Comparison of ENCODE assay signal across 18 cellular contexts in the genomic region with DNA sequence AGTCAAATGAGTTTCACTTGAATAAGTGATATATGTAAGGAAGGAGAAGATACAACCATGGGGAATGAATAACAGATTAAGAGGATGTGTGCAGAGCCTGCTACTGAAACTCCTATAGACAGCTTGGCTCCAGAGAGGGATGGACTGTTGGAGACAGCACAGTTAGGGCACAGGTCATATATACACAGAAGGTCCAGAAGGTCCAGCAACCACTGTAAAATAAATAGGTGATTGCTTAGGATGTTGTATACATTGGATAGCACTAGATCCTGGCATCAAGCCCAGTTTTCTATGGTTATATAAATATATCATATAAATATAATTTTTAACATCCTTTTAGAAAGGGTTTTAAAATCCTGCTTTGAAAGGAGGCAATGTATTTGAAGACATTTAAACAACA. TPM values are rescaled to one million over a fixed set of nuclear protein-coding genes. Genes with fewer than 3 reads are reported as not detected.
DNase-seq lines count a peak whose midpoint lies in the region; ATAC-seq, FAIRE-seq and TF ChIP-seq lines count a peak whose summit lies in the region.
"Had no signal": no experiment of that assay in that cellular context is flagged by ENCODE, and none has a peak within 500 bp of the region (broad histone marks: within the 10 kb centered on the region; RNA-seq: fewer than 3 reads in every experiment).

No MANE protein-coding gene starts in this region.

- H3K79me1 ChIP-seq in IMR-90 (ENCODE audit: low read depth in 1 of 2, low read length in 2 of 2), result no peaks in the 10 kb centered on the region

- no peaks in the 10 kb centered on the region for H3K9me1 ChIP-seq in IMR-90 (ENCODE audit: insufficient read depth, low read length)
- no peaks in the 10 kb centered on the region for H3K9me1 ChIP-seq in K562 (ENCODE audit: control insufficient read depth, insufficient read depth, low read length)

- no peak overlapping the region for H4K5ac ChIP-seq in IMR-90 (ENCODE audit: low read depth, low read length)

- H2BK5ac ChIP-seq in IMR-90 (ENCODE audit: low read depth, low read length, poor library complexity, severe bottlenecking), result no peak overlapping the region

- no peak overlapping the region for H3K23ac ChIP-seq in IMR-90 (ENCODE audit: low read depth, low read length)

- H3K9me3 Mint-ChIP-seq in mesothelial cell of epicardium, result peaks cover 9% of the 10 kb centered on the region
- no peaks in the 10 kb centered on the region for H3K9me3 Mint-ChIP-seq in activated naive CD8-positive, alpha-beta T cell treated with anti-CD3 and anti-CD28 coated beads, Interleukin-2, amount 50 U/mL, for 24 hours
- H3K9me3 Mint-ChIP-seq: CD8-positive, alpha-beta T cell; HFFc6; IgD-negative memory B cell had no signal

- intact Hi-C loops in IMR-90 (cut with micrococcal nuclease), result no loop called here
- intact Hi-C loops in K562 (cut with micrococcal nuclease), result loop anchor here (10.0 kb wide), 1 partner anchor 153 kb away; no protein-coding TSS in a partner anchor
- intact Hi-C loops in Right ventricle myocardium inferior (cut with DNase I), result no loop called here
- intact Hi-C loops in posterior cingulate gyrus (cut with DNase I), result no loop called here

- TF ChIP-seq RAD21 in IMR-90 (IDR thresholded peaks at IDR 0.05; ENCODE audit: low read length) (no peak), K562 (CRISPR knock-in tag; conservative IDR thresholded peaks at IDR 0.05 in 1 of 2, IDR thresholded peaks at IDR 0.05 in 1 of 2) (no peak)

- H3K18ac ChIP-seq in IMR-90 (ENCODE audit: low read depth, low read length), result no peak overlapping the region

- H3K4me1 ChIP-seq in IMR-90 (ENCODE audit: control insufficient read depth, insufficient read depth, low read length) (peaks cover 6% of the 10 kb centered on the region; the same call in 1 of the 2 replicates), K562 (replicated peaks in 1 of 2; ENCODE audit: control insufficient read depth in 2 of 2, insufficient read depth in 2 of 2, low read length in 2 of 2) (no peaks in the 10 kb centered on the region)
- H3K4me1 ChIP-seq: BLaER1 treated with 17β-estradiol and CSF1 and Interleukin-3, amounts not matched to agents 10 nM and 100 nM had no signal

- H3K36me3 ChIP-seq in IMR-90 (ENCODE audit: control insufficient read depth, insufficient read depth, low read length) (no peaks in the 10 kb centered on the region), K562 (ENCODE audit: control insufficient read depth, insufficient read depth, low read length) (no peaks in the 10 kb centered on the region)
- H3K36me3 ChIP-seq: BLaER1 treated with 17β-estradiol and CSF1 and Interleukin-3, amounts not matched to agents 10 nM and 100 nM had no signal

- no peak overlapping the region for H3K4me3 ChIP-seq in IMR-90 (ENCODE audit: insufficient read depth, low read depth, low read length)
- no peak overlapping the region for H3K4me3 ChIP-seq in K562
- H3K4me3 ChIP-seq: BLaER1 treated with 17β-estradiol and CSF1 and Interleukin-3, amounts not matched to agents 10 nM and 100 nM; GM12878; GM23248 had no signal

- H2BK120ac ChIP-seq in IMR-90 (ENCODE audit: low read depth, low read length), result no peak overlapping the region

- no peak overlapping the region for H3K14ac ChIP-seq in IMR-90 (replicated peaks; ENCODE audit: low read depth, low read length)

- no peak overlapping the region for H3K4me3 Mint-ChIP-seq in mesothelial cell of epicardium
- H3K4me3 Mint-ChIP-seq in activated naive CD8-positive, alpha-beta T cell treated with anti-CD3 and anti-CD28 coated beads, Interleukin-2, amount 50 U/mL, for 24 hours, result no peak overlapping the region
- H3K4me3 Mint-ChIP-seq: B cell; CD8-positive, alpha-beta T cell; HFFc6; IgD-negative memory B cell had no signal

- H3K27ac ChIP-seq in IMR-90 (ENCODE audit: insufficient read depth, low read length) (no peak overlapping the region), K562 (ENCODE audit: extremely low read depth, low read depth, low read length) (no peak overlapping the region)
- H3K27ac ChIP-seq: BLaER1 treated with 17β-estradiol and CSF1 and Interleukin-3, amounts not matched to agents 10 nM and 100 nM; GM23248; HL-60 had no signal

- POLR2A ChIA-PET in IMR-90 (lab: Charles Lee; ENCODE audit: unreplicated experiment) (no interaction called here), K562 (lab: Yijun Ruan, JAX) (interaction anchor here (0.7 kb wide), 1 partner anchor 105 kb away, joined by 3 read pairs; no protein-coding TSS in a partner anchor)

- no peaks in the 10 kb centered on the region for H3K27me3 Mint-ChIP-seq in mesothelial cell of epicardium (ENCODE audit: low read depth)
- H3K27me3 Mint-ChIP-seq in activated naive CD8-positive, alpha-beta T cell treated with anti-CD3 and anti-CD28 coated beads, Interleukin-2, amount 50 U/mL, for 24 hours, result no peaks in the 10 kb centered on the region
- H3K27me3 Mint-ChIP-seq: B cell, IgD-negative memory B cell had no signal

- no TSS peak for BruUV-seq in IMR-90 (replicated peaks; lab: Mats Ljungman, UMichigan)
- BruUV-seq in K562 (replicated peaks; lab: Mats Ljungman, UMichigan), result no TSS peak

- H3K27ac Mint-ChIP-seq in mesothelial cell of epicardium, result peak overlapping the region; percentile 28
- H3K27ac Mint-ChIP-seq in activated naive CD8-positive, alpha-beta T cell treated with anti-CD3 and anti-CD28 coated beads, Interleukin-2, amount 50 U/mL, for 24 hours, result no peak overlapping the region
- H3K27ac Mint-ChIP-seq: B cell; CD8-positive, alpha-beta T cell; HFFc6; IgD-negative memory B cell had no signal

- H3K36me3 Mint-ChIP-seq in mesothelial cell of epicardium, result peaks cover 27% of the 10 kb centered on the region
- no peaks in the 10 kb centered on the region for H3K36me3 Mint-ChIP-seq in activated naive CD8-positive, alpha-beta T cell treated with anti-CD3 and anti-CD28 coated beads, Interleukin-2, amount 50 U/mL, for 24 hours (ENCODE audit: low read depth)
- H3K36me3 Mint-ChIP-seq: CD8-positive, alpha-beta T cell; IgD-negative memory B cell had no signal

- H3K4me2 ChIP-seq in IMR-90 (ENCODE audit: low read depth, low read length) (peak overlapping the region; percentile 2; the same call in 1 of the 2 replicates), K562 (ENCODE audit: insufficient read depth, low read length) (no peak overlapping the region)
- H3K4me2 ChIP-seq: BLaER1 treated with 17β-estradiol and CSF1 and Interleukin-3, amounts not matched to agents 10 nM and 100 nM had no signal

- H2BK20ac ChIP-seq in IMR-90 (ENCODE audit: low read depth, low read length), result no peak overlapping the region

- H4K20me1 ChIP-seq in IMR-90 (ENCODE audit: insufficient read depth, low read length), result no peaks in the 10 kb centered on the region
- H4K20me1 ChIP-seq in K562 (replicated peaks; ENCODE audit: control insufficient read depth, insufficient read depth, low read length), result no peaks in the 10 kb centered on the region
- H4K20me1 ChIP-seq: BLaER1 treated with 17β-estradiol and CSF1 and Interleukin-3, amounts not matched to agents 10 nM and 100 nM had no signal

- no peak overlapping the region for H3K4ac ChIP-seq in IMR-90 (ENCODE audit: low read depth, low read length)

- no peak for TF ChIP-seq EP300 in K562 (IDR thresholded peaks at IDR 0.05; ENCODE audit: low read length)

- no peaks in the 10 kb centered on the region for H3K27me3 ChIP-seq in IMR-90 (ENCODE audit: control insufficient read depth, insufficient read depth, low read length)
- H3K27me3 ChIP-seq in K562 (ENCODE audit: control insufficient read depth in 2 of 2, insufficient read depth in 2 of 2, low read length in 2 of 2), result no peaks in the 10 kb centered on the region
- H3K27me3 ChIP-seq: BLaER1 treated with 17β-estradiol and CSF1 and Interleukin-3, amounts not matched to agents 10 nM and 100 nM had no signal

- in situ Hi-C loops in IMR-90 (cut with MboI; ENCODE audit: low sequenced_read_pairs) (no loop called here), K562 (cut with MboI) (no loop called here)

- CTCF ChIA-PET in IMR-90 (lab: Yijun Ruan, JAX) (interaction anchor here (1.4 kb wide), 1 partner anchor 14 kb away, joined by 5 read pairs; no protein-coding TSS in a partner anchor), K562 (lab: Yijun Ruan, JAX; ENCODE audit: low intra/inter-chr PET ratio) (no interaction called here)

- H3K56ac ChIP-seq in IMR-90 (ENCODE audit: extremely low read depth, insufficient read depth, low read length), result no peak overlapping the region

- peak; percentile 50 for DNase-seq in IMR-90
- no peak for DNase-seq in K562 (ENCODE audit: extremely low read depth in 1 of 4, low spot score in 3 of 4)
- DNase-seq in mesothelial cell of epicardium (ENCODE audit: low spot score in 2 of 2, unreplicated experiment in 2 of 2), result no peak
- no peak for DNase-seq in Right ventricle myocardium inferior (ENCODE audit: missing footprints)
- no peak for DNase-seq in posterior cingulate gyrus
- DNase-seq in activated naive CD8-positive, alpha-beta T cell treated with anti-CD3 and anti-CD28 coated beads, Interleukin-2, amount 50 U/mL, for 24 hours, result no peak
- DNase-seq: Calu3; CD8-positive, alpha-beta T cell; DND-41; EL; GM23248; HCEC 1CT; HFFc6 had no signal

- no peak overlapping the region for H2AK9ac ChIP-seq in IMR-90 (replicated peaks; ENCODE audit: low read depth, low read length, poor library complexity)

- FAIRE-seq in K562 (lab: Jason Lieb, UNC), result no peak
- FAIRE-seq: GM12878 had no signal

- H3K9me3 ChIP-seq in IMR-90 (ENCODE audit: control insufficient read depth, insufficient read depth, low read length), result no peaks in the 10 kb centered on the region
- no peaks in the 10 kb centered on the region; the same call in 1 of the 2 replicates for H3K9me3 ChIP-seq in K562 (replicated peaks; ENCODE audit: control insufficient read depth, insufficient read depth, low read depth, low read length)
- H3K9me3 ChIP-seq: BLaER1 treated with 17β-estradiol and CSF1 and Interleukin-3, amounts not matched to agents 10 nM and 100 nM had no signal

- no peak overlapping the region for H3K9ac ChIP-seq in IMR-90 (ENCODE audit: low read depth, low read length)
- no peak overlapping the region for H3K9ac ChIP-seq in K562 (ENCODE audit: insufficient read depth in 1 of 2, low read depth in 2 of 2, low read length in 2 of 2)
- H3K9ac ChIP-seq: BLaER1 treated with 17β-estradiol and CSF1 and Interleukin-3, amounts not matched to agents 10 nM and 100 nM; GM23248 had no signal

- H2BK15ac ChIP-seq in IMR-90 (ENCODE audit: low read depth, low read length), result no peak overlapping the region

- H2AK5ac ChIP-seq in IMR-90 (ENCODE audit: low read depth, low read length), result no peak overlapping the region

- H3K79me2 ChIP-seq in K562 (ENCODE audit: control insufficient read depth, insufficient read depth, low read length), result no peaks in the 10 kb centered on the region

- dilution Hi-C loops in IMR-90 (cut with HindIII; ENCODE audit: low sequenced_read_pairs, unreplicated experiment), result no loop called here

- no peak for TF ChIP-seq POLR2A in IMR-90 (IDR thresholded peaks at IDR 0.05; ENCODE audit: low read depth, low read length)
- TF ChIP-seq POLR2A in K562 (conservative IDR thresholded peaks at IDR 0.05), result no peak

- no peaks in the 10 kb centered on the region for H3K4me1 Mint-ChIP-seq in mesothelial cell of epicardium
- H3K4me1 Mint-ChIP-seq in activated naive CD8-positive, alpha-beta T cell treated with anti-CD3 and anti-CD28 coated beads, Interleukin-2, amount 50 U/mL, for 24 hours, result no peaks in the 10 kb centered on the region
- H3K4me1 Mint-ChIP-seq: B cell, IgD-negative memory B cell had no signal

- no peak overlapping the region for H4K8ac ChIP-seq in IMR-90 (ENCODE audit: low read depth in 2 of 2, low read length in 2 of 2)

- ATAC-seq in IMR-90 (ENCODE audit: low read depth) (peak; percentile 80), K562 (peak; percentile 49), Right ventricle myocardium inferior (no peak)
- no peak for ATAC-seq in activated naive CD8-positive, alpha-beta T cell treated with anti-CD3 and anti-CD28 coated beads, Interleukin-2, amount 50 U/mL, for 24 hours
- ATAC-seq: CD8-positive, alpha-beta T cell; GM12878 had no signal

- H2AFZ ChIP-seq in IMR-90 (replicated peaks; ENCODE audit: low read length, poor library complexity) (no peak overlapping the region), K562 (ENCODE audit: low read depth, low read length) (no peak overlapping the region)
- H2AFZ ChIP-seq: GM23248 had no signal

- H4K91ac ChIP-seq in IMR-90 (ENCODE audit: insufficient read depth, low read depth, low read length), result no peak overlapping the region

- TF ChIP-seq CTCF in IMR-90 (conservative IDR thresholded peaks at IDR 0.05; ENCODE audit: low read depth, low read length), result no peak
- no peak for TF ChIP-seq CTCF in K562 (IDR thresholded peaks at IDR 0.05 in 2 of 3, conservative IDR thresholded peaks at IDR 0.05 in 1 of 3; ENCODE audit: insufficient read depth in 2 of 3, low read depth in 1 of 3, low read length in 3 of 3)
- TF ChIP-seq CTCF in mesothelial cell of epicardium (IDR thresholded peaks at IDR 0.05; ENCODE audit: unreplicated experiment), result no peak

RNA-seq across cellular contexts. Expression of a gene that starts 20.9 kb away (rescaled TPM):
- total RNA-seq in IMR-90 (2012; rRNA removed) (2.0 and 3.3 TPM in 2 replicates), K562 (2014; rRNA removed) (1.4 TPM in 2 replicates), K562 (2014; rRNA removed; fragmentation: Illumina TruSeq; extraction: Trizol) (3.4 and 4.6 TPM in 2 replicates), K562 (2015; rRNA removed; fragmentation: Illumina TruSeq; extraction: Trizol) (3.0 and 3.2 TPM in 2 replicates), K562 (2021) (2.2 TPM in 2 replicates), mesothelial cell of epicardium (8.7 to 9.2 TPM (median 8.9 TPM) in 3 replicates), Right ventricle myocardium inferior (2.2 TPM)
- polyA plus RNA-seq in IMR-90 (2012; rRNA removed) (0.87 and 1.2 TPM in 2 replicates), K562 (2011; rRNA removed) (1.3 and 1.8 TPM in 2 replicates), K562 (2014; fragmentation: Illumina TruSeq; extraction: Trizol) (2.4 and 2.5 TPM in 2 replicates), K562 (2014; fragmentation: Nextera tagmentation; extraction: Ambion mirVana) (1 to 10 TPM; 1.0 to 1.3 TPM), K562 (2014; rRNA removed) (1.2 and 1.7 TPM in 2 replicates)
- 0.15 and 0.17 TPM in 2 replicates for polyA plus RNA-seq in IMR-90 (2012; cell fraction: cytosol; rRNA removed)
- 0.16 and 0.95 TPM in 2 replicates for polyA plus RNA-seq in IMR-90 (2012; cell fraction: nucleus; rRNA removed; ENCODE audit: low replicate concordance)
- total RNA-seq in K562 (2011; cell fraction: chromatin; rRNA removed; ENCODE audit: low replicate concordance), result 1.7 and 6.8 TPM in 2 replicates
- total RNA-seq in K562 (2011; cell fraction: nucleolus; rRNA removed), result 0.67 and 0.79 TPM in 2 replicates
- total RNA-seq in K562 (2011; cell fraction: nucleoplasm; rRNA removed), result 1.8 and 3.5 TPM in 2 replicates
- 0.12 and 0.55 TPM in 2 replicates for polyA plus RNA-seq in K562 (2011; cell fraction: cytosol; rRNA removed)
- 0.88 and 1.3 TPM in 2 replicates for polyA plus RNA-seq in K562 (2011; cell fraction: nucleus; rRNA removed)
- 1.3 and 1.9 TPM in 2 replicates for polyA plus RNA-seq in K562 (2012)
- 2.7 and 4.0 TPM in 2 replicates for polyA minus RNA-seq in K562 (2011; rRNA and poly(A)+ RNA removed)
- 1.8 TPM in 2 replicates for polyA minus RNA-seq in K562 (2011; cell fraction: cytosol; rRNA and poly(A)+ RNA removed)
- 2.0 and 3.8 TPM in 2 replicates for polyA minus RNA-seq in K562 (2011; cell fraction: nucleus; rRNA and poly(A)+ RNA removed)
- total RNA-seq: CD8-positive, alpha-beta T cell had no signal

Comparison
In these comparisons a context has a peak if more than half of its experiments do, and no peak if none do; other contexts are left out.
1. ATAC-seq: peak in IMR-90 (single experiment) and K562 (single experiment); none in Right ventricle myocardium inferior (single experiment) and activated naive CD8-positive, alpha-beta T cell treated with anti-CD3 and anti-CD28 coated beads, Interleukin-2, amount 50 U/mL, for 24 hours (single experiment).